In genomic region chr13:21620858-21621257, GRCh38 we compare ENCODE assay signal across 25 cellular contexts. TPM values are rescaled to one million over a fixed set of nuclear protein-coding genes. Genes with fewer than 3 reads are reported as not detected.
A peak's percentile ranks its signal among the peaks of the same experiment; 100 is the strongest.
DNase-seq lines count a peak whose midpoint lies in the region; ATAC-seq, FAIRE-seq and TF ChIP-seq lines count a peak whose summit lies in the region.
"Had no signal": no experiment of that assay in that cellular context is flagged by ENCODE, and none has a peak within 500 bp of the region (broad histone marks: within the 10 kb centered on the region; RNA-seq: fewer than 3 reads in every experiment).

No MANE protein-coding gene starts in this region.

- TF ChIP-seq POLR2A in HepG2 (IDR thresholded peaks at IDR 0.05; ENCODE audit: insufficient read depth in 1 of 2, low read depth in 2 of 2, low read length in 2 of 2) (no peak), right lobe of liver (IDR thresholded peaks at IDR 0.05) (no peak)

- H3K9me3 Mint-ChIP-seq in nephron progenitor cell: peaks cover 28% of the 10 kb centered on the region
- H3K9me3 Mint-ChIP-seq: CD4-positive, alpha-beta T cell; CD8-positive, alpha-beta T cell had no signal

- intact Hi-C loops in HepG2 (cut with micrococcal nuclease; ENCODE audit: unreplicated experiment) (no loop called here), right lobe of liver (cut with DNase I) (no loop called here)

- H3K9me3 ChIP-seq in HepG2 (ENCODE audit: low read length) (no peaks in the 10 kb centered on the region), right lobe of liver (no peaks in the 10 kb centered on the region)
- H3K9me3 ChIP-seq: A549; BLaER1 treated with 17β-estradiol and CSF1 and Interleukin-3, amounts not matched to agents 10 nM and 100 nM; Caco-2 had no signal

- no peak for TF ChIP-seq RAD21 in HepG2 (CRISPR knock-in tag; IDR thresholded peaks at IDR 0.05)

- H3K27ac ChIP-seq in HepG2 (ENCODE audit: extremely low read length, insufficient read depth, low read length): no peak overlapping the region
- H3K27ac ChIP-seq in right lobe of liver: no peak overlapping the region
- H3K27ac ChIP-seq: 22Rv1; A549; BLaER1 treated with 17β-estradiol and CSF1 and Interleukin-3, amounts not matched to agents 10 nM and 100 nM; C4-2B had no signal

- CTCF ChIA-PET in HepG2 (lab: Yijun Ruan, JAX; ENCODE audit: low intra/inter-chr PET ratio, low total read pairs): no interaction called here

- FAIRE-seq in HepG2 (lab: Jason Lieb, UNC): no peak
- FAIRE-seq: A549, D721Med, G401.6, GM12891 had no signal

- ATAC-seq in HepG2 (no peak), right lobe of liver (no peak), HG02852 (IDR thresholded peaks at IDR 0.05; ENCODE audit: unreplicated experiment) (no peak), GM18861 (IDR thresholded peaks at IDR 0.05; ENCODE audit: unreplicated experiment) (no peak)
- ATAC-seq: A549; CD8-positive, alpha-beta T cell had no signal

- H3K9ac ChIP-seq in HepG2 (ENCODE audit: insufficient read depth, low read depth, low read length): no peak overlapping the region
- H3K9ac ChIP-seq: BLaER1 treated with 17β-estradiol and CSF1 and Interleukin-3, amounts not matched to agents 10 nM and 100 nM had no signal

- peak overlapping the region; percentile 11 for H3K27ac Mint-ChIP-seq in nephron progenitor cell
- H3K27ac Mint-ChIP-seq: B cell; CD4-positive, alpha-beta T cell; CD8-positive, alpha-beta T cell had no signal

- DNase-seq in NCI-H82 (lab: John Stamatoyannopoulos, UW) (peak; percentile 46), NCI-H82 treated with DMSO at 0.1 percent for 48 hours (lab: John Stamatoyannopoulos, UW; ENCODE audit: unreplicated experiment) (no peak), HepG2 (ENCODE audit: low spot score) (no peak), right lobe of liver (no peak), left kidney (ENCODE audit: low read depth, low spot score) (peak; percentile 91), nephron progenitor cell (peak; percentile 16)
- DNase-seq: AML-193; Calu3; CD4-positive, alpha-beta T cell; CD8-positive, alpha-beta T cell; DMS79 treated with DMSO at 0.1 percent for 48 hours; GF-D8 had no signal

- in situ Hi-C loops in HepG2 (cut with HindIII; ENCODE audit: extremely low pct_ligation_motif_present, low pct_unique_long_range_greater_than_20kb): loop anchor here (25.0 kb wide), 1 partner anchor 1166 kb away; no protein-coding TSS in a partner anchor

- no peak overlapping the region for H3K4me3 ChIP-seq in HepG2 (replicated peaks in 1 of 3; ENCODE audit: insufficient read depth in 1 of 3, low read depth in 2 of 3, low read length in 3 of 3)
- H3K4me3 ChIP-seq in right lobe of liver: no peak overlapping the region
- H3K4me3 ChIP-seq: A549; BLaER1 treated with 17β-estradiol and CSF1 and Interleukin-3, amounts not matched to agents 10 nM and 100 nM had no signal

- H3K4me1 ChIP-seq in HepG2 (ENCODE audit: insufficient read depth, low read length): peaks cover 51% of the 10 kb centered on the region
- H3K4me1 ChIP-seq in right lobe of liver: no peaks in the 10 kb centered on the region

- BruUV-seq in HepG2 (replicated peaks; lab: Mats Ljungman, UMichigan): no TSS peak

- TF ChIP-seq CTCF in HepG2 (CRISPR knock-in tag; IDR thresholded peaks at IDR 0.05): no peak
- TF ChIP-seq CTCF in right lobe of liver (IDR thresholded peaks at IDR 0.05): no peak
- no peak for TF ChIP-seq CTCF in nephron progenitor cell (IDR thresholded peaks at IDR 0.05)

- no peak overlapping the region for H3K4me3 Mint-ChIP-seq in nephron progenitor cell
- H3K4me3 Mint-ChIP-seq: B cell; CD4-positive, alpha-beta T cell; CD8-positive, alpha-beta T cell had no signal

- H2AFZ ChIP-seq in HepG2 (ENCODE audit: low read length): no peak overlapping the region

- H3K27me3 ChIP-seq in HepG2 (ENCODE audit: control insufficient read depth in 1 of 2, insufficient read depth in 2 of 2, low read length in 2 of 2) (no peaks in the 10 kb centered on the region; a peak in 1 of 5 replicates), right lobe of liver (no peaks in the 10 kb centered on the region)
- H3K27me3 ChIP-seq: BLaER1 treated with 17β-estradiol and CSF1 and Interleukin-3, amounts not matched to agents 10 nM and 100 nM had no signal

- no peaks in the 10 kb centered on the region for H4K20me1 ChIP-seq in HepG2 (ENCODE audit: insufficient read depth, low read length)
- H4K20me1 ChIP-seq: BLaER1 treated with 17β-estradiol and CSF1 and Interleukin-3, amounts not matched to agents 10 nM and 100 nM had no signal

- TF ChIP-seq EP300 in HepG2 (IDR thresholded peaks at IDR 0.05; ENCODE audit: low read depth in 2 of 2, low read length in 2 of 2) (no peak), HepG2 (CRISPR knock-in tag; IDR thresholded peaks at IDR 0.05; ENCODE audit: borderline replicate concordance) (no peak)

- peaks cover 5% of the 10 kb centered on the region for H3K27me3 Mint-ChIP-seq in nephron progenitor cell (ENCODE audit: low read depth, poor library complexity)

- H3K36me3 ChIP-seq in HepG2 (replicated peaks in 1 of 2; ENCODE audit: control insufficient read depth in 1 of 2, insufficient read depth in 2 of 2, low read length in 2 of 2) (no peaks in the 10 kb centered on the region), right lobe of liver (no peaks in the 10 kb centered on the region)
- H3K36me3 ChIP-seq: BLaER1 treated with 17β-estradiol and CSF1 and Interleukin-3, amounts not matched to agents 10 nM and 100 nM had no signal

- 5% methylated on average over 4 of the region's 4 CpGs for WGBS in HepG2 (ENCODE audit: low lambda C conversion rate)
- WGBS in right lobe of liver (ENCODE audit: insufficient coverage, low coverage, low lambda C conversion rate, missing lambda C conversion rate): 39% methylated on average over 4 of the region's 4 CpGs

- no peaks in the 10 kb centered on the region for H3K79me2 ChIP-seq in HepG2 (ENCODE audit: insufficient read depth, low read length)

- peaks cover 26% of the 10 kb centered on the region for H3K36me3 Mint-ChIP-seq in nephron progenitor cell (ENCODE audit: low read depth)
- H3K36me3 Mint-ChIP-seq: CD8-positive, alpha-beta T cell had no signal

- POLR2A ChIA-PET in HepG2 (lab: Yijun Ruan, JAX): interaction anchor here (1.2 kb wide), 1 partner anchor 17 kb away, joined by 4 read pairs; the partner anchor contains the start of gene MICU2

- H3K4me2 ChIP-seq in HepG2 (ENCODE audit: low read depth, low read length): 0 out of 2 replicates have a peak overlapping the region, but pooled peaks have one; percentile 13
- H3K4me2 ChIP-seq: A549; BLaER1 treated with 17β-estradiol and CSF1 and Interleukin-3, amounts not matched to agents 10 nM and 100 nM had no signal

- H3K4me1 Mint-ChIP-seq in nephron progenitor cell: peaks cover 40% of the 10 kb centered on the region
- H3K4me1 Mint-ChIP-seq: B cell had no signal

TF ChIP-seq in HepG2, 621 proteins besides CTCF, POLR2A, EP300 and RAD21 (continues in another document):
- TF ChIP-seq TCF7 (IDR thresholded peaks at IDR 0.05; ENCODE audit: low read depth): peak; percentile 47; the same call in 1 of the 2 replicates

RNA-seq across cellular contexts. Expression of gene MICU2, which starts 16.9 kb away (rescaled TPM):
- total RNA-seq in HepG2 (2016; rRNA removed; fragmentation: Illumina TruSeq; extraction: Trizol) (42.4 and 56.5 TPM in 2 replicates), right lobe of liver (10 to 100 TPM; 13.1 to 71.1 (median 16.4) TPM)
- total RNA-seq in HepG2 (2016; cell fraction: cytosol; rRNA removed; fragmentation: Illumina TruSeq; extraction: Trizol; ENCODE audit: low read depth): 3.6 and 4.5 TPM in 2 replicates
- 41.6 and 57.3 TPM in 2 replicates for total RNA-seq in HepG2 (2016; cell fraction: insoluble cytoplasmic fraction; rRNA removed; fragmentation: Illumina TruSeq; extraction: Trizol)
- 8.7 and 9.1 TPM in 2 replicates for total RNA-seq in HepG2 (2016; cell fraction: membrane; rRNA removed; fragmentation: Illumina TruSeq; extraction: Trizol)
- total RNA-seq in HepG2 (2016; cell fraction: nucleus; rRNA removed; fragmentation: Illumina TruSeq; extraction: Trizol): 21.1 and 24.4 TPM in 2 replicates
- polyA plus RNA-seq in HepG2 (2011; rRNA removed): 24.5 and 31.7 TPM in 2 replicates
- 31.6 and 33.0 TPM in 2 replicates for polyA plus RNA-seq in HepG2 (2011; cell fraction: cytosol; rRNA removed)
- polyA plus RNA-seq in HepG2 (2011; cell fraction: nucleus; rRNA removed): 25.0 and 29.4 TPM in 2 replicates
- 19.9 and 23.4 TPM in 2 replicates for polyA plus RNA-seq in HepG2 (2012)
- 2.7 and 2.9 TPM in 2 replicates for polyA plus RNA-seq in HepG2 (2016; cell fraction: cytosol; fragmentation: Illumina TruSeq; extraction: Trizol; ENCODE audit: low read depth)
- polyA plus RNA-seq in HepG2 (2016; cell fraction: insoluble cytoplasmic fraction; fragmentation: Illumina TruSeq; extraction: Trizol; ENCODE audit: low read depth): 55.6 and 59.5 TPM in 2 replicates
- polyA plus RNA-seq in HepG2 (2016; cell fraction: membrane; fragmentation: Illumina TruSeq; extraction: Trizol; ENCODE audit: low read depth): 5.6 TPM in 2 replicates
- 30.3 and 34.9 TPM in 2 replicates for polyA plus RNA-seq in HepG2 (2016; cell fraction: nucleus; fragmentation: Illumina TruSeq; extraction: Trizol; ENCODE audit: insufficient read depth, low read depth)
- polyA minus RNA-seq in HepG2 (2011; rRNA and poly(A)+ RNA removed; ENCODE audit: low replicate concordance): 5.1 and 10.2 TPM in 2 replicates
- polyA minus RNA-seq in HepG2 (2011; cell fraction: cytosol; rRNA and poly(A)+ RNA removed): 16.1 and 17.5 TPM in 2 replicates
- 27.2 and 34.8 TPM in 2 replicates for polyA minus RNA-seq in HepG2 (2011; cell fraction: nucleus; rRNA and poly(A)+ RNA removed)

RNA-seq across cellular contexts. Expression of gene FGF9, which starts 50.0 kb away (rescaled TPM):
- total RNA-seq in HepG2 (2016; rRNA removed; fragmentation: Illumina TruSeq; extraction: Trizol): not detected in 2 replicates
- not detected in 2 replicates for total RNA-seq in HepG2 (2016; cell fraction: cytosol; rRNA removed; fragmentation: Illumina TruSeq; extraction: Trizol; ENCODE audit: low read depth)
- total RNA-seq in HepG2 (2016; cell fraction: insoluble cytoplasmic fraction; rRNA removed; fragmentation: Illumina TruSeq; extraction: Trizol): not detected in 2 replicates
- not detected in 2 replicates for total RNA-seq in HepG2 (2016; cell fraction: membrane; rRNA removed; fragmentation: Illumina TruSeq; extraction: Trizol)
- not detected in 2 replicates for total RNA-seq in HepG2 (2016; cell fraction: nucleus; rRNA removed; fragmentation: Illumina TruSeq; extraction: Trizol)
- not detected in 2 replicates for polyA plus RNA-seq in HepG2 (2011; rRNA removed)
- not detected in 2 replicates for polyA plus RNA-seq in HepG2 (2011; cell fraction: cytosol; rRNA removed)
- not detected in 2 replicates for polyA plus RNA-seq in HepG2 (2011; cell fraction: nucleus; rRNA removed)
- polyA plus RNA-seq in HepG2 (2012): not detected in 2 replicates
- polyA plus RNA-seq in HepG2 (2016; cell fraction: cytosol; fragmentation: Illumina TruSeq; extraction: Trizol; ENCODE audit: low read depth): not detected in 2 replicates
- polyA plus RNA-seq in HepG2 (2016; cell fraction: insoluble cytoplasmic fraction; fragmentation: Illumina TruSeq; extraction: Trizol; ENCODE audit: low read depth): not detected in 2 replicates
- not detected in 2 replicates for polyA plus RNA-seq in HepG2 (2016; cell fraction: membrane; fragmentation: Illumina TruSeq; extraction: Trizol; ENCODE audit: low read depth)
- not detected in 2 replicates for polyA plus RNA-seq in HepG2 (2016; cell fraction: nucleus; fragmentation: Illumina TruSeq; extraction: Trizol; ENCODE audit: insufficient read depth, low read depth)
- not detected in 2 replicates for polyA minus RNA-seq in HepG2 (2011; rRNA and poly(A)+ RNA removed; ENCODE audit: low replicate concordance)
- polyA minus RNA-seq in HepG2 (2011; cell fraction: cytosol; rRNA and poly(A)+ RNA removed): not detected in 2 replicates
- not detected in 2 replicates for polyA minus RNA-seq in HepG2 (2011; cell fraction: nucleus; rRNA and poly(A)+ RNA removed)
- total RNA-seq in right lobe of liver: not detected
- total RNA-seq: A172, Calu3 had no signal
- polyA plus RNA-seq: A549, BJ had no signal

Comparison
In these comparisons a context has a peak if more than half of its experiments do, and no peak if none do; other contexts are left out.
1. DNase-seq: peak in NCI-H82 (single experiment), left kidney (single experiment) and nephron progenitor cell (single experiment); none in NCI-H82 treated with DMSO at 0.1 percent for 48 hours (single experiment), HepG2 (single experiment) and right lobe of liver (0 of 3).